In genomic region chr10:11148131-11148530, GRCh38 we compare ENCODE assay signal across 14 cellular contexts.
DNase-seq lines count a peak whose midpoint lies in the region; ATAC-seq and TF ChIP-seq lines count a peak whose summit lies in the region.
"Had no signal": no experiment of that assay in that cellular context is flagged by ENCODE, and none has a peak within 500 bp of the region (broad histone marks: within the 10 kb centered on the region; RNA-seq: fewer than 3 reads in every experiment).

No MANE protein-coding gene starts in this region.

- no peak for DNase-seq in activated T-cell treated with anti-CD3 and anti-CD28 coated beads, Interleukin-2, amount 50 U/mL, for 24 hours
- DNase-seq in activated T-cell treated with anti-CD3 and anti-CD28 coated beads, Interleukin-2, amount 50 U/mL, for 1 hour: no peak
- no peak for DNase-seq in activated CD4-positive, alpha-beta memory T cell treated with anti-CD3 and anti-CD28 coated beads for 36 hours
- DNase-seq in right atrium auricular region (ENCODE audit: low spot score) (no peak), stomach (no peak)
- DNase-seq: DMS53, glutamatergic neuron, NCI-H187 treated with DMSO at 0.1 percent for 48 hours, NCI-H82, transverse colon had no signal

- TF ChIP-seq CTCF in right atrium auricular region (IDR thresholded peaks at IDR 0.05) (no peak), stomach (IDR thresholded peaks at IDR 0.05) (no peak)

- CTCF ChIA-PET in activated CD4-positive, alpha-beta memory T cell treated with anti-CD3 and anti-CD28 coated beads for 36 hours (lab: Charles Lee): interaction anchor here (1.7 to 8.5 kb wide), 2 partner anchors 17 to 21 kb away, joined by 5 to 96 read pairs; no protein-coding TSS in a partner anchor

- no peaks in the 10 kb centered on the region for H3K9me3 Mint-ChIP-seq in activated T-cell treated with anti-CD3 and anti-CD28 coated beads, Interleukin-2, amount 50 U/mL, for 24 hours
- H3K9me3 Mint-ChIP-seq in activated CD4-positive, alpha-beta memory T cell treated with anti-CD3 and anti-CD28 coated beads for 36 hours: no peaks in the 10 kb centered on the region

- no peaks in the 10 kb centered on the region for H3K36me3 ChIP-seq in right atrium auricular region
- no peaks in the 10 kb centered on the region for H3K36me3 ChIP-seq in stomach
- H3K36me3 ChIP-seq: transverse colon had no signal

- intact Hi-C loops in activated CD4-positive, alpha-beta memory T cell treated with anti-CD3 and anti-CD28 coated beads for 36 hours (cut with micrococcal nuclease): loop anchor here (5.0 kb wide), 1 partner anchor 34 kb away; no protein-coding TSS in a partner anchor
- intact Hi-C loops in stomach (cut with DNase I; ENCODE audit: low total_unique reads): no loop called here

- H3K4me3 ChIP-seq in right atrium auricular region (no peak overlapping the region), stomach (no peak overlapping the region)
- H3K4me3 ChIP-seq: skin epidermis, transverse colon had no signal

- peaks cover 97% of the 10 kb centered on the region for H3K4me1 Mint-ChIP-seq in activated T-cell treated with anti-CD3 and anti-CD28 coated beads, Interleukin-2, amount 50 U/mL, for 24 hours (ENCODE audit: low read depth)
- H3K4me1 Mint-ChIP-seq in activated CD4-positive, alpha-beta memory T cell treated with anti-CD3 and anti-CD28 coated beads for 36 hours (ENCODE audit: low read depth): peaks cover 89% of the 10 kb centered on the region

- WGBS in stomach, 5 donors: 57 to 77% (median 66%) methylated on average over 6 of the region's 6 CpGs

- H3K9me3 ChIP-seq in right atrium auricular region (no peaks in the 10 kb centered on the region), stomach (no peaks in the 10 kb centered on the region)
- H3K9me3 ChIP-seq: transverse colon had no signal

- H3K27me3 Mint-ChIP-seq in activated T-cell treated with anti-CD3 and anti-CD28 coated beads, Interleukin-2, amount 50 U/mL, for 24 hours: no peaks in the 10 kb centered on the region
- no peaks in the 10 kb centered on the region for H3K27me3 Mint-ChIP-seq in activated CD4-positive, alpha-beta memory T cell treated with anti-CD3 and anti-CD28 coated beads for 36 hours

- TF ChIP-seq EP300 in stomach (IDR thresholded peaks at IDR 0.05): no peak

- POLR2A ChIA-PET in activated CD4-positive, alpha-beta memory T cell treated with anti-CD3 and anti-CD28 coated beads for 36 hours (lab: Charles Lee): interaction anchor here (1.0 to 6.8 kb wide), 5 partner anchors 18 to 90 kb away, joined by 3 to 170 read pairs (median 18); no protein-coding TSS in a partner anchor

- no peaks in the 10 kb centered on the region for H3K36me3 Mint-ChIP-seq in activated T-cell treated with anti-CD3 and anti-CD28 coated beads, Interleukin-2, amount 50 U/mL, for 24 hours (ENCODE audit: low read depth)
- no peaks in the 10 kb centered on the region for H3K36me3 Mint-ChIP-seq in activated CD4-positive, alpha-beta memory T cell treated with anti-CD3 and anti-CD28 coated beads for 36 hours

- peak overlapping the region; percentile 74 for H3K4me3 Mint-ChIP-seq in activated T-cell treated with anti-CD3 and anti-CD28 coated beads, Interleukin-2, amount 50 U/mL, for 24 hours
- peak overlapping the region; percentile 73 for H3K4me3 Mint-ChIP-seq in activated CD4-positive, alpha-beta memory T cell treated with anti-CD3 and anti-CD28 coated beads for 36 hours

- TF ChIP-seq POLR2A in stomach (IDR thresholded peaks at IDR 0.05): no peak

- no peak for ATAC-seq in GM19328 (IDR thresholded peaks at IDR 0.05; ENCODE audit: unreplicated experiment)
- ATAC-seq in GM19467 (IDR thresholded peaks at IDR 0.05; ENCODE audit: unreplicated experiment): no peak
- ATAC-seq in SK-N-SH treated with all-trans-retinoic acid at 6 μM for 48 hours: no peak

- H3K27ac ChIP-seq in right atrium auricular region (peak overlapping the region; percentile 61 to 76), stomach (peak overlapping the region in 3 of 5 donors; percentile 26 to 54 (median 30))

- H3K27ac Mint-ChIP-seq in activated T-cell treated with anti-CD3 and anti-CD28 coated beads, Interleukin-2, amount 50 U/mL, for 24 hours: peak overlapping the region; percentile 93
- peak overlapping the region; percentile 93 for H3K27ac Mint-ChIP-seq in activated CD4-positive, alpha-beta memory T cell treated with anti-CD3 and anti-CD28 coated beads for 36 hours

- H3K4me1 ChIP-seq in right atrium auricular region (peaks cover 0 to 75% of the 10 kb centered on the region in 2 donors), stomach (peaks cover 0 to 73% (median 38%) of the 10 kb centered on the region in 4 donors)

- H3K27me3 ChIP-seq in right atrium auricular region (no peaks in the 10 kb centered on the region), stomach (no peaks in the 10 kb centered on the region)
- H3K27me3 ChIP-seq: transverse colon had no signal

TF ChIP-seq in SK-N-SH treated with all-trans-retinoic acid at 6 μM for 48 hours, 23 proteins besides CTCF, POLR2A, EP300 and RAD21:
- TF ChIP-seq PATZ1 (CRISPR knock-in tag; IDR thresholded peaks at IDR 0.05; ENCODE audit: borderline replicate concordance): no peak
- no peak for TF ChIP-seq ZNF565 (CRISPR knock-in tag; conservative IDR thresholded peaks at IDR 0.05; ENCODE audit: low read depth)
